ENCODE assay signal across 8 cellular contexts in genomic region chr11:134120143-134120850, GRCh38. TPM values are rescaled to one million over a fixed set of nuclear protein-coding genes. Genes with fewer than 3 reads are reported as not detected.
DNase-seq lines count a peak whose midpoint lies in the region; ATAC-seq and TF ChIP-seq lines count a peak whose summit lies in the region.

No MANE protein-coding gene starts in this region.

- H3K56ac ChIP-seq in mesendoderm (ENCODE audit: low read length) = no peak overlapping the region

- peak overlapping the region; percentile 99 for H3K27ac Mint-ChIP-seq in endothelial cell (ENCODE audit: unreplicated experiment)

- H4K5ac ChIP-seq in mesendoderm (ENCODE audit: low read length) = no peak overlapping the region

- TF ChIP-seq POLR2A in Peyer's patch (IDR thresholded peaks at IDR 0.05) = no peak

- no peaks in the 10 kb centered on the region for H3K9me3 Mint-ChIP-seq in endothelial cell (ENCODE audit: unreplicated experiment)

- H3K27ac ChIP-seq in Peyer's patch (peak overlapping the region; percentile 38 to 84 (median 66)), mesendoderm (ENCODE audit: low read depth, low read length) (no peak overlapping the region), tibial artery (peak overlapping the region; percentile 82 to 85)

- peaks cover 84% of the 10 kb centered on the region for H3K4me1 Mint-ChIP-seq in endothelial cell (ENCODE audit: unreplicated experiment)

- no peaks in the 10 kb centered on the region for H3K4me1 ChIP-seq in Peyer's patch
- no peaks in the 10 kb centered on the region for H3K4me1 ChIP-seq in mesendoderm (ENCODE audit: control insufficient read depth, low read depth, low read length)
- H3K4me1 ChIP-seq in tibial artery = peaks cover 0 to 78% (median 37%) of the 10 kb centered on the region in 4 donors

- H2BK120ac ChIP-seq in mesendoderm (ENCODE audit: low read depth, low read length) = no peak overlapping the region

- peak overlapping the region; percentile 4 for H3K4me3 Mint-ChIP-seq in endothelial cell (ENCODE audit: unreplicated experiment)

- peaks cover 6% of the 10 kb centered on the region for H3K79me1 ChIP-seq in mesendoderm (ENCODE audit: low read length)

- H2BK15ac ChIP-seq in mesendoderm (replicated peaks; ENCODE audit: low read depth) = no peak overlapping the region

- no peaks in the 10 kb centered on the region for H3K9me3 ChIP-seq in Peyer's patch
- no peaks in the 10 kb centered on the region for H3K9me3 ChIP-seq in tibial artery

- H3K36me3 ChIP-seq in Peyer's patch (no peaks in the 10 kb centered on the region), mesendoderm (ENCODE audit: control insufficient read depth, insufficient read depth, low read length) (no peaks in the 10 kb centered on the region), tibial artery (no peaks in the 10 kb centered on the region)

- no peak overlapping the region for H2AK5ac ChIP-seq in mesendoderm (ENCODE audit: low read length)

- no peak for ATAC-seq in HG02623 (IDR thresholded peaks at IDR 0.05; ENCODE audit: unreplicated experiment)
- ATAC-seq in HG03175 (IDR thresholded peaks at IDR 0.05; ENCODE audit: unreplicated experiment) = no peak

- H3K36me3 Mint-ChIP-seq in endothelial cell (ENCODE audit: low read depth, unreplicated experiment) = peaks cover 16% of the 10 kb centered on the region

- intact Hi-C loops in tibial artery (cut with DNase I; ENCODE audit: low total_unique reads) = no loop called here

- H3K4me2 ChIP-seq in mesendoderm (ENCODE audit: low read length) = no peak overlapping the region

- H3K4ac ChIP-seq in mesendoderm (ENCODE audit: low read depth, low read length) = peak overlapping the region; percentile 66

- peaks cover 4% of the 10 kb centered on the region for H3K27me3 Mint-ChIP-seq in endothelial cell (ENCODE audit: unreplicated experiment)

- no peak overlapping the region for H2BK5ac ChIP-seq in mesendoderm (ENCODE audit: low read length)

- H4K8ac ChIP-seq in mesendoderm (ENCODE audit: low read depth, low read length) = no peak overlapping the region

- peak overlapping the region; percentile 56 for H3K23ac ChIP-seq in mesendoderm (ENCODE audit: low read length)

- DNase-seq in Peyer's patch (peak in 1 of 3 donors; percentile 45), endothelial cell (ENCODE audit: low spot score) (no peak), mesendoderm (no peak), tibial artery (peak; percentile 71 to 91), glomerular visceral epithelial cell (ENCODE audit: extremely low spot score) (no peak), NCI-H82 (lab: John Stamatoyannopoulos, UW) (no peak)

- no peak overlapping the region for H3K18ac ChIP-seq in mesendoderm (ENCODE audit: low read length)

- H3K9ac ChIP-seq in mesendoderm (ENCODE audit: low read length) = no peak overlapping the region

- TF ChIP-seq CTCF in Peyer's patch (IDR thresholded peaks at IDR 0.05) (no peak), endothelial cell (IDR thresholded peaks at IDR 0.05; ENCODE audit: unreplicated experiment) (no peak), tibial artery (IDR thresholded peaks at IDR 0.05) (no peak)

- H3K27me3 ChIP-seq in Peyer's patch (no peaks in the 10 kb centered on the region), mesendoderm (ENCODE audit: insufficient read depth, low read length, poor library complexity) (no peaks in the 10 kb centered on the region), tibial artery (no peaks in the 10 kb centered on the region)

- no CpG with 5 or more reads among the region's 13 CpGs for WGBS in mesendoderm (ENCODE audit: extremely low coverage, insufficient coverage, low lambda C conversion rate)

- peak overlapping the region in 1 of 4 donors; percentile 0 for H3K4me3 ChIP-seq in Peyer's patch
- no peak overlapping the region for H3K4me3 ChIP-seq in mesendoderm (ENCODE audit: low read length)
- peak overlapping the region; percentile 28 to 46 for H3K4me3 ChIP-seq in tibial artery

- H3K79me2 ChIP-seq in mesendoderm (ENCODE audit: control insufficient read depth, insufficient read depth, low read length) = no peaks in the 10 kb centered on the region

RNA-seq across cellular contexts. Expression of gene JAM3, which starts 51.4 kb away (rescaled TPM):
- total RNA-seq in Peyer's patch = 10 to 100 TPM in 1 of 4 donors, 1 to 10 TPM in 3; 4.6 to 14.0 (median 8.5) TPM
- total RNA-seq in endothelial cell (ENCODE audit: unreplicated experiment) = 438 TPM
- 21.5 TPM for polyA plus RNA-seq in mesendoderm (2013, experiment 1 of 2)
- polyA plus RNA-seq in mesendoderm (2013, experiment 2 of 2) = 21.3 TPM

Comparison
In these comparisons a context has a peak if more than half of its experiments do, and no peak if none do; other contexts are left out.
1. DNase-seq: peak in tibial artery (2 of 2); none in endothelial cell (single experiment), mesendoderm (single experiment), glomerular visceral epithelial cell (single experiment) and NCI-H82 (single experiment).
2. RNA of gene JAM3, which starts 51.4 kb away (total RNA-seq): 438 TPM in endothelial cell (single experiment); 4.6 to 14.0 TPM in Peyer's patch; every median in the first group is over 10 times any median in the second.